Comparison of ENCODE assay signal across 8 cellular contexts in genomic region chr11:96342971-96343711, GRCh38. TPM values are rescaled to one million over a fixed set of nuclear protein-coding genes. Genes with fewer than 3 reads are reported as not detected.
DNase-seq lines count a peak whose midpoint lies in the region; ATAC-seq and TF ChIP-seq lines count a peak whose summit lies in the region.

Gene MAML2, minus strand, starts transcription at chr11:96343195. Its CDS starts 1,300 bp downstream, at chr11:96341895.

- peaks cover 47% of the 10 kb centered on the region for H3K79me2 ChIP-seq in hepatocyte

- H3K4me3 ChIP-seq in astrocyte of the cerebellum (ENCODE audit: low read depth, low read length) (peak within 1 kb of the TSS; percentile 81), hepatocyte (peak within 1 kb of the TSS; percentile 87), aorta (ENCODE audit: low read length in 2 of 2) (peak within 1 kb of the TSS; percentile 87 to 100)

- WGBS in hepatocyte (ENCODE audit: low lambda C conversion rate, missing lambda C conversion rate): 16% methylated on average over 23 of the region's 31 CpGs
- 5 to 7% methylated on average over 23 to 31 of the region's 31 CpGs for WGBS in aorta, 2 donors

- ATAC-seq in GM18499 (IDR thresholded peaks at IDR 0.05; ENCODE audit: insufficient read depth, unreplicated experiment) (peak; percentile 60), HG02943 (IDR thresholded peaks at IDR 0.05; ENCODE audit: low read depth, unreplicated experiment) (peak; percentile 76), aorta (ENCODE audit: low FRiP score) (peak; percentile 93)

- H3K4me2 ChIP-seq in hepatocyte: peak within 1 kb of the TSS; percentile 83

- H4K20me1 ChIP-seq in hepatocyte (ENCODE audit: insufficient read depth, poor library complexity, severe bottlenecking): no peaks in the 10 kb centered on the region

- peak within 1 kb of the TSS; percentile 72 for H2AFZ ChIP-seq in hepatocyte

- in situ Hi-C loops in astrocyte of the cerebellum (cut with HindIII; ENCODE audit: low sequenced_read_pairs): no loop called here

- H3K9me3 ChIP-seq in hepatocyte (ENCODE audit: low read depth) (no peaks in the 10 kb centered on the region), aorta (ENCODE audit: control insufficient read depth, low read length) (no peaks in the 10 kb centered on the region)

- H3K9me2 ChIP-seq in hepatocyte (replicated peaks; ENCODE audit: insufficient read depth): no peaks in the 10 kb centered on the region

- no peaks in the 10 kb centered on the region for H3K27me3 ChIP-seq in hepatocyte
- H3K27me3 ChIP-seq in aorta (ENCODE audit: control insufficient read depth in 1 of 2, insufficient read depth in 2 of 2, low read length in 1 of 2): no peaks in the 10 kb centered on the region

- TF ChIP-seq CTCF in astrocyte of the cerebellum (IDR thresholded peaks at IDR 0.05; ENCODE audit: low read depth, low read length, missing control alignments) (peak; percentile 87), hepatocyte (IDR thresholded peaks at IDR 0.05; ENCODE audit: poor library complexity) (peak; percentile 99)

- no peaks in the 10 kb centered on the region for H3K36me3 ChIP-seq in hepatocyte (replicated peaks; ENCODE audit: insufficient read depth, low read depth)
- no peaks in the 10 kb centered on the region for H3K36me3 ChIP-seq in aorta (ENCODE audit: control insufficient read depth in 1 of 2, insufficient read depth in 2 of 2, low read length in 1 of 2)

- H3K4me1 ChIP-seq in hepatocyte (ENCODE audit: insufficient read depth): peaks cover 34% of the 10 kb centered on the region
- H3K4me1 ChIP-seq in aorta (ENCODE audit: control insufficient read depth in 1 of 2, insufficient read depth in 2 of 2, low read length in 2 of 2): peaks cover 0 to 12% of the 10 kb centered on the region in 2 donors

- H3K27ac ChIP-seq in hepatocyte (peak within 1 kb of the TSS; percentile 92), aorta (ENCODE audit: low read depth in 1 of 2, low read length in 2 of 2) (peak within 1 kb of the TSS in 1 of 2 donors; percentile 89)

- DNase-seq in NCI-H187 (lab: John Stamatoyannopoulos, UW): peak; percentile 52 to 80
- DNase-seq in T-helper 22 cell (ENCODE audit: low read depth): peak; percentile 84
- peak; percentile 86 for DNase-seq in astrocyte of the cerebellum (ENCODE audit: low read depth)
- peak; percentile 96 for DNase-seq in hepatocyte (ENCODE audit: low spot score)
- peak; percentile 85 for DNase-seq in renal cortical epithelial cell (ENCODE audit: low read depth)
- DNase-seq in aorta: peak; percentile 96

- intact Hi-C loops in aorta (cut with DNase I): loop anchor here (2.0 to 10.0 kb wide), 8 partner anchors 101 to 496 kb away; no protein-coding TSS in a partner anchor

RNA-seq across cellular contexts. Expression of gene MAML2, which starts in this region (rescaled TPM):
- total RNA-seq in hepatocyte (14.0 and 15.3 TPM in 2 replicates), renal cortical epithelial cell (6.1 and 18.0 TPM in 2 replicates), aorta (10 to 100 TPM; 18.1 to 27.5 TPM)
- polyA plus RNA-seq in hepatocyte (4.7 and 5.8 TPM in 2 replicates), aorta (1 to 10 TPM; 6.0 to 10.0 TPM)
